8 cellular contexts compared by ENCODE assay signal in the genomic region with DNA sequence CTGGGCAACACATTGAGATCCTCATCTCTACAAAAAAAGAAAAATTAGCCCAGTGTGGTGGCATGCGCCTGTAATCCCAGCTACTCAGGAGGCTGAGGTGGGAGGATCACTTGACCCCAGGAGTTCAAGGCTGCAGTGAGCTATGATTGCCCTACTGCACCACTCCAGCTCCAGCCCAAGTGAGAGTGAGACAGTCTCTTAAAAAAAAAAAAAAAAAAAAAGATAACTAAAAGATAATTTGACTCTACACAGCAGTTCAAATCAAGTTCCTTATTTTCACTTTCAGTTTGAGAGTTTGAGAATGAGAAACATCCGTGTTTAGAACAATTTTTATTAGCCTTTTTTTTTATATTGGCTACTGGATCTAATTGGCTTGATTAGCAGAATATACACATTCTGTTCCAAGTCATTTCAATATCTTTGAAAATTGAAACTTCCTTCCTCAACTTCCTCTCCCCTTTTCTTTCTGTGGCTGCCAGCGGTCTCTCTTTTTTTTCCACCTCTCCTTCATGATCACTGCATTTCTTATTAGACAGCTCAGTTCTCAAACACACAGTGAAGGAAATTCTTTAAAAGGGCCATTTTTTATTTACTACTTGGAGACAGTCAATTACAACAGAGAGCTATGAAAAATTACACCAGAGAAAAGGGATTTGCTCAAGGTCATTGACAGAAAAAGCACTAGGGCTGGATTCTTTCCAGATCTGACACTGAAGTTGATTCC. TPM values are rescaled to one million over a fixed set of nuclear protein-coding genes. Genes with fewer than 3 reads are reported as not detected.
DNase-seq lines count a peak whose midpoint lies in the region; ATAC-seq and TF ChIP-seq lines count a peak whose summit lies in the region.

No MANE protein-coding gene starts in this region.

- no peak for TF ChIP-seq CTCF in AG04449 (IDR thresholded peaks at IDR 0.05; ENCODE audit: insufficient read depth, low read length, missing control alignments)
- no peak for TF ChIP-seq CTCF in IMR-90 (conservative IDR thresholded peaks at IDR 0.05; ENCODE audit: low read depth, low read length)
- no peak for TF ChIP-seq CTCF in ascending aorta (IDR thresholded peaks at IDR 0.05)

- H3K36me3 Mint-ChIP-seq in memory B cell = peaks cover 6% of the 10 kb centered on the region

- H4K20me1 ChIP-seq in IMR-90 (ENCODE audit: insufficient read depth, low read length) = no peaks in the 10 kb centered on the region

- dilution Hi-C loops in IMR-90 (cut with HindIII; ENCODE audit: low sequenced_read_pairs, unreplicated experiment) = no loop called here

- no peak overlapping the region; the same call in 2 of the 3 replicates for H2BK15ac ChIP-seq in IMR-90 (ENCODE audit: low read depth, low read length)

- H2BK5ac ChIP-seq in IMR-90 (ENCODE audit: low read depth, low read length, poor library complexity, severe bottlenecking) = peak overlapping the region; percentile 71

- H3K27ac Mint-ChIP-seq in memory B cell = peak overlapping the region; percentile 91

- DNase-seq in AG04449 (ENCODE audit: low read depth, low spot score) (no peak), IMR-90 (no peak), ascending aorta (ENCODE audit: low spot score in 2 of 2) (no peak), memory B cell (ENCODE audit: low spot score in 2 of 2) (peak in 1 of 2 donors; percentile 12), mucosa of gallbladder (ENCODE audit: low spot score) (no peak), ureter (ENCODE audit: low spot score) (no peak), NCI-H2081 treated with DMSO at 0.1 percent for 48 hours (lab: John Stamatoyannopoulos, UW) (no peak)

- peak overlapping the region; percentile 26; the same call in 1 of the 2 replicates for H2BK120ac ChIP-seq in IMR-90 (ENCODE audit: low read depth, low read length)

- H3K4me1 Mint-ChIP-seq in memory B cell = peaks cover 20% of the 10 kb centered on the region

- intact Hi-C loops in IMR-90 (cut with micrococcal nuclease) (no loop called here), ascending aorta (cut with DNase I) (no loop called here)

- peak overlapping the region; percentile 70 to 77; a peak in 3 of 4 replicates for H4K8ac ChIP-seq in IMR-90 (ENCODE audit: low read depth in 2 of 2, low read length in 2 of 2)

- peaks cover 14% of the 10 kb centered on the region for H3K9me1 ChIP-seq in IMR-90 (ENCODE audit: insufficient read depth, low read length)

- H2BK20ac ChIP-seq in IMR-90 (ENCODE audit: low read depth, low read length) = peak overlapping the region; percentile 49; the same call in 1 of the 2 replicates

- POLR2A ChIA-PET in AG04449 (lab: Yijun Ruan, JAX) (interaction anchor here (0.8 kb wide), 1 partner anchor 25 kb away, joined by 3 read pairs; no protein-coding TSS in a partner anchor), IMR-90 (lab: Charles Lee; ENCODE audit: unreplicated experiment) (interaction anchor here (0.6 to 1.1 kb wide), 4 partner anchors 10 to 493 kb away, joined by 3 to 10 read pairs (median 6); a partner anchor contains a TSS)

- WGBS in IMR-90 (ENCODE audit: extremely low coverage in 2 of 2, insufficient read length in 1 of 2), 2 experiments = no CpG with 5 or more reads among the region's 3 CpGs

- no TSS peak for BruUV-seq in IMR-90 (replicated peaks; lab: Mats Ljungman, UMichigan)

- H3K27ac ChIP-seq in IMR-90 (ENCODE audit: insufficient read depth, low read length) = peak overlapping the region; percentile 12; the same call in 1 of the 2 replicates
- peak overlapping the region; percentile 37 to 39 for H3K27ac ChIP-seq in ascending aorta

- H3K9me3 Mint-ChIP-seq in memory B cell = peaks cover 9% of the 10 kb centered on the region

- TF ChIP-seq RAD21 in IMR-90 (IDR thresholded peaks at IDR 0.05; ENCODE audit: low read length) = no peak

- peak overlapping the region; percentile 67 for H3K4me3 Mint-ChIP-seq in memory B cell

- peak overlapping the region; percentile 76 for H2AFZ ChIP-seq in IMR-90 (replicated peaks; ENCODE audit: low read length, poor library complexity)

- H3K9me3 ChIP-seq in IMR-90 (ENCODE audit: control insufficient read depth, insufficient read depth, low read length) (no peaks in the 10 kb centered on the region), ascending aorta (no peaks in the 10 kb centered on the region)

- no peak overlapping the region for H4K91ac ChIP-seq in IMR-90 (ENCODE audit: insufficient read depth, low read depth, low read length)

- CTCF ChIA-PET in AG04449 (lab: Yijun Ruan, JAX) = interaction anchor here (0.7 to 6.9 kb wide), 2 partner anchors 16 to 25 kb away, joined by 3 to 51 read pairs; a partner anchor contains a TSS
- CTCF ChIA-PET in IMR-90 (lab: Yijun Ruan, JAX) = interaction anchor here (1.7 kb wide), 1 partner anchor 24 kb away, joined by 7 read pairs; a partner anchor contains a TSS

- no peak overlapping the region for H2AK9ac ChIP-seq in IMR-90 (replicated peaks; ENCODE audit: low read depth, low read length, poor library complexity)

- H3K27me3 Mint-ChIP-seq in memory B cell = no peaks in the 10 kb centered on the region

- H3K79me1 ChIP-seq in IMR-90 (ENCODE audit: low read depth in 1 of 2, low read length in 2 of 2) = peaks cover 8 to 23% of the 10 kb centered on the region in 2 experiments; a peak in 3 of 4 replicates

- H3K4me3 ChIP-seq in AG04449 (ENCODE audit: low read depth, low read length) (peak overlapping the region; percentile 18; the same call in 1 of the 2 replicates), IMR-90 (ENCODE audit: insufficient read depth, low read depth, low read length) (peak overlapping the region; percentile 24), ascending aorta (peak overlapping the region; percentile 2 to 13)

- in situ Hi-C loops in IMR-90 (cut with MboI; ENCODE audit: low sequenced_read_pairs) = no loop called here

- peak overlapping the region; percentile 82; the same call in 1 of the 2 replicates for H3K14ac ChIP-seq in IMR-90 (replicated peaks; ENCODE audit: low read depth, low read length)

- H3K27me3 ChIP-seq in IMR-90 (ENCODE audit: control insufficient read depth, insufficient read depth, low read length) = no peaks in the 10 kb centered on the region
- no peaks in the 10 kb centered on the region for H3K27me3 ChIP-seq in ascending aorta

- 0 out of 2 replicates have a peak overlapping the region, but pooled peaks have one; percentile 25 for H3K18ac ChIP-seq in IMR-90 (ENCODE audit: low read depth, low read length)

- no peak overlapping the region for H2AK5ac ChIP-seq in IMR-90 (ENCODE audit: low read depth, low read length)

- H3K36me3 ChIP-seq in IMR-90 (ENCODE audit: control insufficient read depth, insufficient read depth, low read length) (no peaks in the 10 kb centered on the region), ascending aorta (no peaks in the 10 kb centered on the region)

- peaks cover 22% of the 10 kb centered on the region for H3K4me1 ChIP-seq in IMR-90 (ENCODE audit: control insufficient read depth, insufficient read depth, low read length)
- H3K4me1 ChIP-seq in ascending aorta = peaks cover 4 to 12% of the 10 kb centered on the region in 2 donors

- peak overlapping the region; percentile 75 for H4K5ac ChIP-seq in IMR-90 (ENCODE audit: low read depth, low read length)

- H3K9ac ChIP-seq in IMR-90 (ENCODE audit: low read depth, low read length) = peak overlapping the region; percentile 33

- peak overlapping the region; percentile 52; the same call in 1 of the 2 replicates for H3K23ac ChIP-seq in IMR-90 (ENCODE audit: low read depth, low read length)

- TF ChIP-seq POLR2A in IMR-90 (IDR thresholded peaks at IDR 0.05; ENCODE audit: low read depth, low read length) = no peak

- peak overlapping the region; percentile 45 for H3K4ac ChIP-seq in IMR-90 (ENCODE audit: low read depth, low read length)

- ATAC-seq in IMR-90 (ENCODE audit: low read depth) = no peak
- ATAC-seq in memory B cell (ENCODE audit: low read depth) = peak; percentile 57
- no peak for ATAC-seq in HG02798 (IDR thresholded peaks at IDR 0.05; ENCODE audit: poor library complexity, unreplicated experiment)

- no peak overlapping the region for H3K56ac ChIP-seq in IMR-90 (ENCODE audit: extremely low read depth, insufficient read depth, low read length)

- H3K4me2 ChIP-seq in IMR-90 (ENCODE audit: low read depth, low read length) = peak overlapping the region; percentile 88

RNA-seq across cellular contexts. Expression of a gene that starts 4.5 kb away (rescaled TPM):
- 15.0 and 18.5 TPM in 2 replicates for total RNA-seq in IMR-90 (2012; rRNA removed)
- 26.8 and 27.2 TPM in 2 replicates for polyA plus RNA-seq in IMR-90 (2012; rRNA removed)
- 12.2 and 22.9 TPM in 2 replicates for polyA plus RNA-seq in IMR-90 (2012; cell fraction: cytosol; rRNA removed)
- polyA plus RNA-seq in IMR-90 (2012; cell fraction: nucleus; rRNA removed; ENCODE audit: low replicate concordance) = 103 and 117 TPM in 2 replicates
- 26.1 TPM for total RNA-seq in ascending aorta
- total RNA-seq in mucosa of gallbladder = 67.5 TPM
- total RNA-seq in ureter = 172 TPM

RNA-seq across cellular contexts. Expression of a gene that starts 24.1 kb away (rescaled TPM):
- 233 and 241 TPM in 2 replicates for total RNA-seq in IMR-90 (2012; rRNA removed)
- 134 and 139 TPM in 2 replicates for polyA plus RNA-seq in IMR-90 (2012; rRNA removed)
- 90.9 and 114 TPM in 2 replicates for polyA plus RNA-seq in IMR-90 (2012; cell fraction: cytosol; rRNA removed)
- polyA plus RNA-seq in IMR-90 (2012; cell fraction: nucleus; rRNA removed; ENCODE audit: low replicate concordance) = 56.5 and 96.2 TPM in 2 replicates
- total RNA-seq in ascending aorta = 91.9 TPM
- total RNA-seq in mucosa of gallbladder = 71.2 TPM
- total RNA-seq in ureter = 73.5 TPM

RNA-seq across cellular contexts. Expression of a gene that starts 47.2 kb away (rescaled TPM):
- not detected in 2 replicates for total RNA-seq in IMR-90 (2012; rRNA removed)
- polyA plus RNA-seq in IMR-90 (2012; rRNA removed) = 0.03 TPM in 1 of 2 replicates, not detected in the other
- polyA plus RNA-seq in IMR-90 (2012; cell fraction: cytosol; rRNA removed) = 0.06 TPM in 1 of 2 replicates, not detected in the other
- not detected in 2 replicates for polyA plus RNA-seq in IMR-90 (2012; cell fraction: nucleus; rRNA removed; ENCODE audit: low replicate concordance)
- not detected for total RNA-seq in ascending aorta
- 2.1 TPM for total RNA-seq in mucosa of gallbladder
- not detected for total RNA-seq in ureter

RNA-seq across cellular contexts. Expression of a gene that starts 48.4 kb away (rescaled TPM):
- total RNA-seq in IMR-90 (2012; rRNA removed) = 8.9 and 9.1 TPM in 2 replicates
- 9.4 and 10.1 TPM in 2 replicates for polyA plus RNA-seq in IMR-90 (2012; rRNA removed)
- polyA plus RNA-seq in IMR-90 (2012; cell fraction: cytosol; rRNA removed) = 1.4 and 4.8 TPM in 2 replicates
- 20.8 and 44.5 TPM in 2 replicates for polyA plus RNA-seq in IMR-90 (2012; cell fraction: nucleus; rRNA removed; ENCODE audit: low replicate concordance)
- not detected for total RNA-seq in ascending aorta
- total RNA-seq in mucosa of gallbladder = 1.4 TPM
- total RNA-seq in ureter = 0.94 TPM

RNA-seq across cellular contexts. Expression of a gene that starts 48.5 kb away (rescaled TPM):
- total RNA-seq in IMR-90 (2012; rRNA removed) (152 and 202 TPM in 2 replicates), ascending aorta (28.9 TPM), mucosa of gallbladder (55.5 TPM), ureter (55.0 TPM)
- 156 and 176 TPM in 2 replicates for polyA plus RNA-seq in IMR-90 (2012; rRNA removed)
- 138 and 201 TPM in 2 replicates for polyA plus RNA-seq in IMR-90 (2012; cell fraction: cytosol; rRNA removed)
- polyA plus RNA-seq in IMR-90 (2012; cell fraction: nucleus; rRNA removed; ENCODE audit: low replicate concordance) = 60.7 and 89.8 TPM in 2 replicates
